ENCODE assay signal across 8 cellular contexts in the genomic region with DNA sequence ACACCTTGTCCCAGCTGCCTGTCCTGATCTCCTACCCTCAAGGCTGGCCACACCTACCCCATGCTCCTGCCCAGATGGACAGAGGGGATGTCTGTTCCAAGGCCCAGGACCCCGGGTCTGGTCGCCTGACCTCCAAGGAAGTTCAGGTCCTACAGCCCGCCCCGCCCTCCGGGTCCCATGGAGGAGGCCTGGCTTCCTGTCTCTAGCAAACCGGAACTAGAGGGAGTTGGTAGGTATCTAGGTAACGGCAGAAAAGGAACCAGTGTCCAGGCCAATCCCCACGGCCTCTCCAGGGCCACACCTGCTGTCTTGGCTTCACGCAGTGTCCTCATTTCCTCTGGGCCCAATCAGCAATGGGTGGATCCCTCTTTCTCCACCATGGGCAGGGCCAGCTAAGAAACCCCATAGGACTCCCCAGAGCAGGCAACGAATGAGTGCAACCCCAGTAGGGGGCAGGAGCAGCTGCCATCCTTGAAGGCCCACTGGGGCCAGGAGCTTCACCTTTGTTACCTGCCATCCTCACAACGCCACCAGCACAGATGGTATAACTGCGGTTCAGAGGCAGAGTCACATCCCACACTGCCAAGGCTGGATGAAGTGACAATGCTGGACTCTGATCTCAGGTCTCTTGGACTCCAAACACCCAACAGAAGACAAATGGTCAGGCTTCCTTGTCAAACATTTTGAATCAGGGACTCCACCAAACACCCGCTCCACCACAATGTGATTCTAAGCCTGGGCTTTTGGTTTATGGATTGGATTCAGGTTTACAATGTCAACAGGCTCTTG. TPM values are rescaled to one million over a fixed set of nuclear protein-coding genes. Genes with fewer than 3 reads are reported as not detected.
A peak's percentile ranks its signal among the peaks of the same experiment; 100 is the strongest.
DNase-seq lines count a peak whose midpoint lies in the region; ATAC-seq, FAIRE-seq and TF ChIP-seq lines count a peak whose summit lies in the region.

No MANE protein-coding gene starts in this region.

- H3K79me2 ChIP-seq in GM12878 (ENCODE audit: control insufficient read depth, insufficient read depth, low read length) = no peaks in the 10 kb centered on the region

- peak overlapping the region; percentile 49; the same call in 1 of the 2 replicates for H3K9ac ChIP-seq in GM12878 (ENCODE audit: control insufficient read depth, insufficient read depth, low read length)

- no peaks in the 10 kb centered on the region for H4K20me1 ChIP-seq in GM12878 (ENCODE audit: control insufficient read depth, insufficient read depth)

- H3K27me3 ChIP-seq in CD8-positive, alpha-beta memory T cell (ENCODE audit: insufficient read depth, low read length, poor library complexity, severe bottlenecking) = no peaks in the 10 kb centered on the region
- no peaks in the 10 kb centered on the region for H3K27me3 ChIP-seq in GM12878 (replicated peaks in 1 of 2; ENCODE audit: control insufficient read depth in 2 of 2, insufficient read depth in 2 of 2, low read length in 1 of 2)

- no peaks in the 10 kb centered on the region for H3K9me3 ChIP-seq in CD8-positive, alpha-beta memory T cell (ENCODE audit: low read length)
- no peaks in the 10 kb centered on the region for H3K9me3 ChIP-seq in GM12878 (replicated peaks; ENCODE audit: control insufficient read depth, insufficient read depth, low read length)

- H3K36me3 Mint-ChIP-seq in CD8-positive, alpha-beta memory T cell = peaks cover under 1 to 54% (median 2%) of the 10 kb centered on the region in 3 donors

- CTCF ChIA-PET in CD8-positive, alpha-beta memory T cell (lab: Charles Lee) = interaction anchor here (0.8 to 16.4 kb wide), 6 partner anchors 13 to 66 kb away, joined by 3 to 727 read pairs (median 42); a partner anchor contains a TSS
- CTCF ChIA-PET in GM12878 (lab: Yijun Ruan, JAX) = interaction anchor here (1.0 to 9.3 kb wide), 6 partner anchors 12 to 65 kb away, joined by 3 to 287 read pairs (median 38); a partner anchor contains a TSS

- peak overlapping the region; percentile 69 for H3K4me2 ChIP-seq in GM12878 (ENCODE audit: control insufficient read depth, insufficient read depth)

- H3K27ac Mint-ChIP-seq in CD8-positive, alpha-beta memory T cell = peak overlapping the region in 7 of 8 donors; percentile 21 to 84 (median 68)

- intact Hi-C loops in GM12878 (cut with micrococcal nuclease; ENCODE audit: unreplicated experiment) = no loop called here

- H3K4me1 ChIP-seq in CD8-positive, alpha-beta memory T cell (ENCODE audit: insufficient read depth, low read length) = peaks cover 56% of the 10 kb centered on the region
- peaks cover 31% of the 10 kb centered on the region for H3K4me1 ChIP-seq in GM12878 (ENCODE audit: control insufficient read depth, insufficient read depth, low read length)

- WGBS in GM12878 (ENCODE audit: insufficient coverage, insufficient replicate concordance, low lambda C conversion rate, missing lambda C conversion rate) = 44% methylated on average over 13 of the region's 13 CpGs

- TF ChIP-seq CTCF in GM12878 (IDR thresholded peaks at IDR 0.05 in 2 of 3, conservative IDR thresholded peaks at IDR 0.05 in 1 of 3; ENCODE audit: control insufficient read depth in 2 of 3, extremely low read depth in 1 of 3, insufficient read depth in 1 of 3, low read depth in 3 of 3, low read length in 3 of 3) = peak in 1 of 3 experiments; percentile 22; a peak in 1 of 6 replicates

- peak; percentile 70 for FAIRE-seq in GM12878 (lab: Jason Lieb, UNC)
- FAIRE-seq in HTR-8/SVneo (lab: Jason Lieb, UNC) = no peak

- BruUV-seq in GM12878 (replicated peaks; lab: Mats Ljungman, UMichigan) = no TSS peak

- in situ Hi-C loops in GM12878 (cut with MboI) = loop anchor here (10.0 kb wide), 1 partner anchor 49 kb away; no protein-coding TSS in a partner anchor

- POLR2A ChIA-PET in CD8-positive, alpha-beta memory T cell (lab: Charles Lee) = interaction anchor here (5.9 kb wide), 1 partner anchor 66 kb away, joined by 45 read pairs; a partner anchor contains a TSS
- POLR2A ChIA-PET in GM12878 (lab: Charles Lee) = interaction anchor here (3.4 kb wide), 1 partner anchor 40 kb away, joined by 17 read pairs; a partner anchor contains a TSS

- peak; percentile 30; the same call in 1 of the 2 replicates for TF ChIP-seq POLR2A in GM12878 (IDR thresholded peaks at IDR 0.05; ENCODE audit: low read depth, low read length)

- ATAC-seq in GM12878 (no peak), GM19455 (IDR thresholded peaks at IDR 0.05; ENCODE audit: unreplicated experiment) (no peak)

- DNase-seq in CD8-positive, alpha-beta memory T cell = no peak
- peak; percentile 58 for DNase-seq in HT-29 (ENCODE audit: low spot score)
- no peak for DNase-seq in GM12878 (ENCODE audit: low read depth, low spot score)
- DNase-seq in mucosa of gallbladder (ENCODE audit: low spot score) = peak; percentile 68
- DNase-seq in retina = no peak
- no peak for DNase-seq in hippocampal formation (lab: John Stamatoyannopoulos, UW)
- no peak for DNase-seq in HTR-8/SVneo (ENCODE audit: insufficient read length, low spot score)

- peaks cover 0 to 1% of the 10 kb centered on the region in 2 donors for H3K27me3 Mint-ChIP-seq in CD8-positive, alpha-beta memory T cell

- H3K36me3 ChIP-seq in CD8-positive, alpha-beta memory T cell (ENCODE audit: insufficient read depth, low read length) = peaks cover 41% of the 10 kb centered on the region
- H3K36me3 ChIP-seq in GM12878 (ENCODE audit: control insufficient read depth in 2 of 2, insufficient read depth in 2 of 2, low read length in 1 of 2) = no peaks in the 10 kb centered on the region

- RAD21 ChIA-PET in GM12878 (lab: Charles Lee; ENCODE audit: unreplicated experiment) = interaction anchor here (1.1 to 7.5 kb wide), 4 partner anchors 26 to 41 kb away, joined by 4 to 170 read pairs (median 5); a partner anchor contains a TSS

- H3K4me3 Mint-ChIP-seq in CD8-positive, alpha-beta memory T cell = peak overlapping the region in 1 of 7 donors; percentile 28

- SMC1A ChIA-PET in GM12878 (lab: Charles Lee; ENCODE audit: uncharacterized antibody, unreplicated experiment) = interaction anchor here (2.6 to 8.5 kb wide), 4 partner anchors 12 to 65 kb away, joined by 26 to 152 read pairs (median 29); a partner anchor contains a TSS

- H3K4me1 Mint-ChIP-seq in CD8-positive, alpha-beta memory T cell = peaks cover 56 to 63% (median 59%) of the 10 kb centered on the region in 3 donors

- H2AFZ ChIP-seq in GM12878 (ENCODE audit: control insufficient read depth, low read depth, low read length) = peak overlapping the region; percentile 75

- H3K9me3 Mint-ChIP-seq in CD8-positive, alpha-beta memory T cell = no peaks in the 10 kb centered on the region

- no peak for TF ChIP-seq RAD21 in GM12878 (IDR thresholded peaks at IDR 0.05; ENCODE audit: insufficient read depth, low read depth, low read length)

- H3K4me3 ChIP-seq in CD8-positive, alpha-beta memory T cell (ENCODE audit: low read length) = peak overlapping the region; percentile 9
- H3K4me3 ChIP-seq in GM12878 = peak overlapping the region; percentile 26; the same call in 1 of the 2 replicates

- no peak for TF ChIP-seq EP300 in GM12878 (IDR thresholded peaks at IDR 0.05; ENCODE audit: borderline replicate concordance in 1 of 2, control insufficient read depth in 1 of 2, low read depth in 2 of 2, low read length in 2 of 2)

- H3K27ac ChIP-seq in CD8-positive, alpha-beta memory T cell (ENCODE audit: low read depth, low read length) = peak overlapping the region; percentile 50
- peak overlapping the region; percentile 62 for H3K27ac ChIP-seq in GM12878 (ENCODE audit: control insufficient read depth, insufficient read depth)

RNA-seq across cellular contexts. Expression of a gene that starts 25.1 kb away (rescaled TPM):
- total RNA-seq in CD8-positive, alpha-beta memory T cell = 1,000 to 10,000 TPM; 4,137 to 4,308 TPM
- 1,675 TPM for polyA plus RNA-seq in CD8-positive, alpha-beta memory T cell
- total RNA-seq in HT-29 (2014; rRNA removed; shearing (Covaris generic)) = 5,263 and 5,354 TPM in 2 replicates
- 746 and 806 TPM in 2 replicates for total RNA-seq in GM12878 (2013; cell fraction: nucleolus; rRNA removed)
- total RNA-seq in GM12878 (2014; rRNA removed) (6,095 and 6,267 TPM in 2 replicates), GM12878 (2014; rRNA removed; fragmentation: Illumina TruSeq; extraction: Trizol) (4,804 and 4,972 TPM in 2 replicates), GM12878 (2021) (4,342 and 4,473 TPM in 2 replicates), mucosa of gallbladder (1,053 TPM)
- polyA plus RNA-seq in GM12878 (2011; ENCODE audit: low read depth) = 10,931 TPM
- polyA plus RNA-seq in GM12878 (2011; rRNA removed) (4,342 and 6,647 TPM in 2 replicates), GM12878 (2014; fragmentation: Illumina TruSeq; extraction: Trizol) (4,326 and 6,258 TPM in 2 replicates), GM12878 (2014; fragmentation: Nextera tagmentation; extraction: Ambion mirVana) (1,000 to 10,000 TPM; 6,784 to 8,495 TPM), GM12878 (2014; rRNA removed) (7,537 and 7,931 TPM in 2 replicates), GM12878 (2016; fragmentation: Nextera tagmentation; extraction: Ambion mirVana) (1,000 to 10,000 TPM; 2,171 to 2,235 TPM)
- 11,436 and 11,538 TPM in 2 replicates for polyA plus RNA-seq in GM12878 (2011; cell fraction: cytosol; rRNA removed)
- 3,468 and 4,357 TPM in 2 replicates for polyA plus RNA-seq in GM12878 (2011; cell fraction: nucleus; rRNA removed)
- 6,488 and 7,133 TPM in 2 replicates for polyA plus RNA-seq in GM12878 (2012)
- 5,528 and 7,467 TPM in 2 replicates for polyA minus RNA-seq in GM12878 (2011; rRNA and poly(A)+ RNA removed)
- polyA minus RNA-seq in GM12878 (2011; cell fraction: cytosol; rRNA and poly(A)+ RNA removed) = 1,348 and 1,626 TPM in 2 replicates
- 556 and 712 TPM in 2 replicates for polyA minus RNA-seq in GM12878 (2011; cell fraction: nucleus; rRNA and poly(A)+ RNA removed)

RNA-seq across cellular contexts. Expression of a gene that starts 31.5 kb away (rescaled TPM):
- total RNA-seq in CD8-positive, alpha-beta memory T cell = 100 to 1,000 TPM; 150 to 157 TPM
- 30.0 TPM for polyA plus RNA-seq in CD8-positive, alpha-beta memory T cell
- total RNA-seq in HT-29 (2014; rRNA removed; shearing (Covaris generic)) = 217 and 227 TPM in 2 replicates
- total RNA-seq in GM12878 (2013; cell fraction: nucleolus; rRNA removed) = 380 and 510 TPM in 2 replicates
- total RNA-seq in GM12878 (2014; rRNA removed) (89.6 and 90.7 TPM in 2 replicates), GM12878 (2014; rRNA removed; fragmentation: Illumina TruSeq; extraction: Trizol) (41.6 and 43.8 TPM in 2 replicates), GM12878 (2021) (137 and 150 TPM in 2 replicates), mucosa of gallbladder (80.4 TPM)
- polyA plus RNA-seq in GM12878 (2011; ENCODE audit: low read depth) = 53.5 TPM
- polyA plus RNA-seq in GM12878 (2011; rRNA removed) (22.8 and 39.8 TPM in 2 replicates), GM12878 (2014; fragmentation: Illumina TruSeq; extraction: Trizol) (40.8 and 54.4 TPM in 2 replicates), GM12878 (2014; fragmentation: Nextera tagmentation; extraction: Ambion mirVana) (10 to 100 TPM; 10.8 to 12.1 TPM), GM12878 (2014; rRNA removed) (95.3 and 102 TPM in 2 replicates), GM12878 (2016; fragmentation: Nextera tagmentation; extraction: Ambion mirVana) (10 to 100 TPM; 62.2 to 65.1 TPM)
- polyA plus RNA-seq in GM12878 (2011; cell fraction: cytosol; rRNA removed) = 40.6 and 52.3 TPM in 2 replicates
- polyA plus RNA-seq in GM12878 (2011; cell fraction: nucleus; rRNA removed) = 433 and 567 TPM in 2 replicates
- polyA plus RNA-seq in GM12878 (2012) = 49.9 and 56.2 TPM in 2 replicates
- 131 and 147 TPM in 2 replicates for polyA minus RNA-seq in GM12878 (2011; rRNA and poly(A)+ RNA removed)
- 50.5 and 61.8 TPM in 2 replicates for polyA minus RNA-seq in GM12878 (2011; cell fraction: cytosol; rRNA and poly(A)+ RNA removed)
- polyA minus RNA-seq in GM12878 (2011; cell fraction: nucleus; rRNA and poly(A)+ RNA removed) = 129 and 222 TPM in 2 replicates

RNA-seq across cellular contexts. Expression of a gene that starts 39.5 kb away (rescaled TPM):
- total RNA-seq in CD8-positive, alpha-beta memory T cell = 10 to 100 TPM; 33.7 to 35.9 TPM
- 146 TPM for polyA plus RNA-seq in CD8-positive, alpha-beta memory T cell
- total RNA-seq in HT-29 (2014; rRNA removed; shearing (Covaris generic)) = 59.7 and 63.0 TPM in 2 replicates
- 1.8 and 4.0 TPM in 2 replicates for total RNA-seq in GM12878 (2013; cell fraction: nucleolus; rRNA removed)
- total RNA-seq in GM12878 (2014; rRNA removed) = 6.2 and 7.2 TPM in 2 replicates
- 5.1 and 5.2 TPM in 2 replicates for total RNA-seq in GM12878 (2014; rRNA removed; fragmentation: Illumina TruSeq; extraction: Trizol)
- total RNA-seq in GM12878 (2021) = 29.1 and 32.0 TPM in 2 replicates
- polyA plus RNA-seq in GM12878 (2011; ENCODE audit: low read depth) = 10.2 TPM
- polyA plus RNA-seq in GM12878 (2011; rRNA removed) = 0.50 and 1.0 TPM in 2 replicates
- 0.89 and 1.7 TPM in 2 replicates for polyA plus RNA-seq in GM12878 (2011; cell fraction: cytosol; rRNA removed)
- 2.2 and 3.0 TPM in 2 replicates for polyA plus RNA-seq in GM12878 (2011; cell fraction: nucleus; rRNA removed)
- 20.0 and 22.7 TPM in 2 replicates for polyA plus RNA-seq in GM12878 (2012)
- polyA plus RNA-seq in GM12878 (2014; fragmentation: Illumina TruSeq; extraction: Trizol) = 16.1 and 27.3 TPM in 2 replicates
- 1 to 10 TPM; 2.5 to 2.6 TPM for polyA plus RNA-seq in GM12878 (2014; fragmentation: Nextera tagmentation; extraction: Ambion mirVana)
- 19.6 and 22.5 TPM in 2 replicates for polyA plus RNA-seq in GM12878 (2014; rRNA removed)
- polyA plus RNA-seq in GM12878 (2016; fragmentation: Nextera tagmentation; extraction: Ambion mirVana) = 10 to 100 TPM; 15.9 to 16.3 TPM
- polyA minus RNA-seq in GM12878 (2011; rRNA and poly(A)+ RNA removed) = 1.8 and 2.4 TPM in 2 replicates
- 0.67 and 1.7 TPM in 2 replicates for polyA minus RNA-seq in GM12878 (2011; cell fraction: cytosol; rRNA and poly(A)+ RNA removed)
- polyA minus RNA-seq in GM12878 (2011; cell fraction: nucleus; rRNA and poly(A)+ RNA removed) = 0.86 and 1.2 TPM in 2 replicates
- total RNA-seq in mucosa of gallbladder = 119 TPM

Comparison
In these comparisons a context has a peak if more than half of its experiments do, and no peak if none do; other contexts are left out.
1. DNase-seq: peak in HT-29 (single experiment) and mucosa of gallbladder (single experiment); none in CD8-positive, alpha-beta memory T cell (0 of 5), GM12878 (single experiment), retina (single experiment), hippocampal formation (0 of 2) and HTR-8/SVneo (single experiment).